Comparison of ENCODE assay signal across 8 cellular contexts in genomic region chr19:35994868-35995654, GRCh38. TPM values are rescaled to one million over a fixed set of nuclear protein-coding genes. Genes with fewer than 3 reads are reported as not detected.
DNase-seq lines count a peak whose midpoint lies in the region; ATAC-seq, FAIRE-seq and TF ChIP-seq lines count a peak whose summit lies in the region.

A gene with protein sequence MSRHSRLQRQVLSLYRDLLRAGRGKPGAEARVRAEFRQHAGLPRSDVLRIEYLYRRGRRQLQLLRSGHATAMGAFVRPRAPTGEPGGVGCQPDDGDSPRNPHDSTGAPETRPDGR (plus strand): TSS chr19:35995188. CDS start chr19:35995275, 87 bp downstream.

- H4K20me1 ChIP-seq in H1 (replicated peaks in 1 of 2; ENCODE audit: control insufficient read depth in 1 of 2, insufficient read depth in 2 of 2, low read length in 2 of 2) = peaks cover 0 to 8% of the 10 kb centered on the region in 2 experiments

- H3K36me3 ChIP-seq in H1 (ENCODE audit: control insufficient read depth in 2 of 4, insufficient read depth in 4 of 4, low read length in 3 of 4) = no peaks in the 10 kb centered on the region
- H3K36me3 ChIP-seq in mesendoderm (ENCODE audit: control insufficient read depth, insufficient read depth, low read length) = no peaks in the 10 kb centered on the region

- H3K27ac ChIP-seq in H1 (ENCODE audit: low read depth, low read length) (no peak within 1 kb of the TSS), mesendoderm (ENCODE audit: low read depth, low read length) (no peak within 1 kb of the TSS)

- H2AK5ac ChIP-seq in H1 (ENCODE audit: low read depth, low read length) (no peak within 1 kb of the TSS), mesendoderm (ENCODE audit: low read length) (no peak within 1 kb of the TSS)

- H2BK5ac ChIP-seq in H1 (ENCODE audit: low read depth, low read length) = no peak within 1 kb of the TSS
- no peak within 1 kb of the TSS for H2BK5ac ChIP-seq in mesendoderm (ENCODE audit: low read length)

- H3K14ac ChIP-seq in H1 (ENCODE audit: insufficient read length) = no peak within 1 kb of the TSS

- H3K79me2 ChIP-seq in H1 (ENCODE audit: control insufficient read depth in 1 of 2, insufficient read depth in 2 of 2, low read length in 2 of 2) (peaks cover 0 to 9% of the 10 kb centered on the region in 2 experiments; a peak in 2 of 4 replicates), mesendoderm (ENCODE audit: control insufficient read depth, insufficient read depth, low read length) (peaks cover 6% of the 10 kb centered on the region)

- H3K27me3 ChIP-seq in H1 (replicated peaks in 1 of 4; ENCODE audit: control insufficient read depth in 3 of 4, extremely low read depth in 1 of 4, insufficient read depth in 3 of 4, low read length in 3 of 4) (no peaks in the 10 kb centered on the region), mesendoderm (ENCODE audit: insufficient read depth, low read length, poor library complexity) (no peaks in the 10 kb centered on the region)

- peak within 1 kb of the TSS; percentile 75 to 94 (median 80) for H3K4me3 ChIP-seq in H1 (ENCODE audit: extremely low read depth in 1 of 4, insufficient read depth in 2 of 4, low read depth in 3 of 4, low read length in 4 of 4)
- peak within 1 kb of the TSS; percentile 88 for H3K4me3 ChIP-seq in mesendoderm (ENCODE audit: low read length)

- peak within 1 kb of the TSS; percentile 27; the same call in 1 of the 2 replicates for H2BK12ac ChIP-seq in H1 (ENCODE audit: low read depth, low read length)

- H3K56ac ChIP-seq in H1 (replicated peaks; ENCODE audit: insufficient read length, low read depth, low read length) = no peak within 1 kb of the TSS
- H3K56ac ChIP-seq in mesendoderm (ENCODE audit: low read length) = peak within 1 kb of the TSS; percentile 94

- TF ChIP-seq POLR2A in H1 (IDR thresholded peaks at IDR 0.05; ENCODE audit: control extremely low read depth in 1 of 2, low read depth in 2 of 2, low read length in 2 of 2) = no peak

- H4K8ac ChIP-seq in H1 (ENCODE audit: extremely low read depth, insufficient read depth, low read length) (peak within 1 kb of the TSS; percentile 73), mesendoderm (ENCODE audit: low read depth, low read length) (no peak within 1 kb of the TSS)

- 0 out of 2 replicates have a peak within 1 kb of the TSS, but pooled peaks have one; percentile 90 for H2AFZ ChIP-seq in H1 (ENCODE audit: low read length)

- no peaks in the 10 kb centered on the region for H3K9me3 ChIP-seq in H1 (ENCODE audit: insufficient read depth in 2 of 2, low read depth in 1 of 2, low read length in 1 of 2)

- H3K4me1 ChIP-seq in H1 (replicated peaks in 1 of 4; ENCODE audit: control insufficient read depth in 3 of 4, insufficient read depth in 4 of 4, low read length in 3 of 4) = peaks cover 0 to 5% (median 1%) of the 10 kb centered on the region in 4 experiments; a peak in 4 of 7 replicates
- peaks cover 2% of the 10 kb centered on the region for H3K4me1 ChIP-seq in mesendoderm (ENCODE audit: control insufficient read depth, low read depth, low read length)

- FAIRE-seq in H1 (lab: Jason Lieb, UNC) = peak; percentile 42

- no peak within 1 kb of the TSS for H2BK20ac ChIP-seq in H1 (ENCODE audit: low read length)

- peak; percentile 78 for ATAC-seq in GM19467 (IDR thresholded peaks at IDR 0.05; ENCODE audit: unreplicated experiment)

- no peak within 1 kb of the TSS for H2BK120ac ChIP-seq in H1 (replicated peaks; ENCODE audit: low read depth, low read length)
- no peak within 1 kb of the TSS for H2BK120ac ChIP-seq in mesendoderm (ENCODE audit: low read depth, low read length)

- 4% methylated on average over 79 of the region's 86 CpGs; no CpG with 5 or more reads in 1 of the 2 experiments for WGBS in H1 (ENCODE audit: extremely low coverage in 1 of 2, insufficient coverage in 1 of 2, insufficient read length in 1 of 2, insufficient replicate concordance in 2 of 2, low coverage in 1 of 2, low lambda C conversion rate in 2 of 2, missing lambda C conversion rate in 1 of 2), 2 experiments
- WGBS in mesendoderm (ENCODE audit: extremely low coverage, insufficient coverage, low lambda C conversion rate) = no CpG with 5 or more reads among the region's 86 CpGs

- H2BK15ac ChIP-seq in H1 (ENCODE audit: low read length) (0 out of 2 replicates have a peak within 1 kb of the TSS, but pooled peaks have one; percentile 92), mesendoderm (replicated peaks; ENCODE audit: low read depth) (no peak within 1 kb of the TSS)

- TF ChIP-seq EP300 in H1 (IDR thresholded peaks at IDR 0.05; ENCODE audit: borderline replicate concordance in 1 of 2, low read depth in 2 of 2, low read length in 2 of 2) = no peak

- H3K23ac ChIP-seq in H1 (ENCODE audit: insufficient read length) (no peak within 1 kb of the TSS), mesendoderm (ENCODE audit: low read length) (no peak within 1 kb of the TSS)

- no peak within 1 kb of the TSS for H3K4ac ChIP-seq in H1 (replicated peaks; ENCODE audit: insufficient read length, low read depth, low read length)
- H3K4ac ChIP-seq in mesendoderm (ENCODE audit: low read depth, low read length) = no peak within 1 kb of the TSS

- H3K23me2 ChIP-seq in H1 (ENCODE audit: low read depth, low read length) = peaks cover 7% of the 10 kb centered on the region; the same call in 1 of the 2 replicates

- H3K79me1 ChIP-seq in H1 (ENCODE audit: low read depth, low read length) (peaks cover 11% of the 10 kb centered on the region), mesendoderm (ENCODE audit: low read length) (peaks cover 9% of the 10 kb centered on the region)

- H3K4me2 ChIP-seq in H1 (ENCODE audit: insufficient read depth in 1 of 2, low read depth in 2 of 2, low read length in 2 of 2) = peak within 1 kb of the TSS; percentile 79 to 84
- H3K4me2 ChIP-seq in mesendoderm (ENCODE audit: low read length) = peak within 1 kb of the TSS; percentile 85

- peak within 1 kb of the TSS in 3 of 4 experiments; percentile 47 to 61 (median 54); a peak in 6 of 7 replicates for H3K9ac ChIP-seq in H1 (replicated peaks in 1 of 4; ENCODE audit: extremely low read depth in 1 of 4, low read depth in 3 of 4, low read length in 3 of 4)
- peak within 1 kb of the TSS; percentile 86 for H3K9ac ChIP-seq in mesendoderm (ENCODE audit: low read length)

- POLR2A ChIA-PET in H1 (lab: Charles Lee; ENCODE audit: partially characterized antibody) = interaction anchor here (1.1 to 1.9 kb wide), 8 partner anchors 10 to 120 kb away, joined by 4 to 8 read pairs (median 4); partner anchors contain the start of genes ALKBH6, POLR2I, SYNE4 and TBCB

- DNase-seq in COLO668 (lab: John Stamatoyannopoulos, UW; ENCODE audit: unreplicated experiment) = peak; percentile 96
- peak; percentile 99 for DNase-seq in HT-29 (ENCODE audit: low spot score)
- DNase-seq in NOMO-1 (lab: John Stamatoyannopoulos, UW; ENCODE audit: unreplicated experiment in 2 of 2) = peak; percentile 95 to 98
- peak; percentile 83 to 92 (median 91) for DNase-seq in activated CD8-positive, alpha-beta memory T cell treated with anti-CD3 and anti-CD28 coated beads for 48 hours (ENCODE audit: low read depth in 2 of 3, low spot score in 2 of 3)
- peak; percentile 77 to 95 for DNase-seq in H1 (ENCODE audit: low read depth in 1 of 2, low spot score in 2 of 2)
- DNase-seq in mesendoderm = peak; percentile 95
- peak; percentile 85 for DNase-seq in stimulated activated CD8-positive, alpha-beta memory T cell treated with anti-CD3 and anti-CD28 coated beads, Interleukin-15, amount 100 ng/mL, for 1 hour (ENCODE audit: low read depth)

- TF ChIP-seq RAD21 in H1 (IDR thresholded peaks at IDR 0.05 in 1 of 2, conservative IDR thresholded peaks at IDR 0.05 in 1 of 2; ENCODE audit: low read depth in 2 of 2, low read length in 2 of 2) = no peak

- CTCF ChIA-PET in H1 (lab: Charles Lee; ENCODE audit: partially characterized antibody) = interaction anchor here (0.7 to 4.1 kb wide), 12 partner anchors 8 to 89 kb away, joined by 3 to 18 read pairs (median 4); no protein-coding TSS in a partner anchor

- no peak for TF ChIP-seq CTCF in H1 (IDR thresholded peaks at IDR 0.05; ENCODE audit: control extremely low read depth in 1 of 3, insufficient read depth in 1 of 3, low read depth in 1 of 3, low read length in 3 of 3)

- peak within 1 kb of the TSS; percentile 92 for H4K91ac ChIP-seq in H1 (replicated peaks; ENCODE audit: insufficient read length, low read length)

- peak within 1 kb of the TSS; percentile 90 for H4K5ac ChIP-seq in H1 (ENCODE audit: insufficient read length, low read depth, low read length)
- peak within 1 kb of the TSS; percentile 2 for H4K5ac ChIP-seq in mesendoderm (ENCODE audit: low read length)

- H3K18ac ChIP-seq in H1 (ENCODE audit: extremely low read depth, low read length) = peak within 1 kb of the TSS; percentile 78
- no peak within 1 kb of the TSS for H3K18ac ChIP-seq in mesendoderm (ENCODE audit: low read length)

TF ChIP-seq in H1, 55 proteins besides CTCF, POLR2A, EP300 and RAD21 (continues in another document):
- TF ChIP-seq CEBPB (IDR thresholded peaks at IDR 0.05; ENCODE audit: low read depth, low read length) (peak; percentile 92), PHF8 (conservative IDR thresholded peaks at IDR 0.05; ENCODE audit: low read depth, low read length) (peak; percentile 61), NANOG (IDR thresholded peaks at IDR 0.05; ENCODE audit: insufficient read depth, low read depth, low read length, poor library complexity, severe bottlenecking) (peak; percentile 11), BRCA1 (IDR thresholded peaks at IDR 0.05; ENCODE audit: low read depth, low read length) (no peak), MAFK (IDR thresholded peaks at IDR 0.05; ENCODE audit: low read depth, low read length) (no peak), RXRA (IDR thresholded peaks at IDR 0.05; ENCODE audit: insufficient read depth, low read depth, low read length) (no peak), POU5F1 (IDR thresholded peaks at IDR 0.05; ENCODE audit: low read depth, low read length) (no peak)
- TF ChIP-seq, protein P1, sequence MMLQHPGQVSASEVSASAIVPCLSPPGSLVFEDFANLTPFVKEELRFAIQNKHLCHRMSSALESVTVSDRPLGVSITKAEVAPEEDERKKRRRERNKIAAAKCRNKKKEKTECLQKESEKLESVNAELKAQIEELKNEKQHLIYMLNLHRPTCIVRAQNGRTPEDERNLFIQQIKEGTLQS (IDR thresholded peaks at IDR 0.05; ENCODE audit: insufficient read depth, low read depth, low read length) = no peak

RNA-seq across cellular contexts. Expression of the gene that starts here (rescaled TPM):
- 70.6 and 70.7 TPM in 2 replicates for total RNA-seq in HT-29 (2014; rRNA removed; shearing (Covaris generic))
- total RNA-seq in H1 (2021; fragmentation: NEBNext Ultra II Directional; extraction: Animal tissue kit (Norgen Biotek cat#: 25700)) = 16.0 and 16.8 TPM in 2 replicates
- polyA plus RNA-seq in H1 (2011; rRNA removed) = 21.3 and 27.7 TPM in 2 replicates
- 26.1 TPM for polyA plus RNA-seq in H1 (2011; cell fraction: cytosol; rRNA removed)
- polyA plus RNA-seq in H1 (2011; cell fraction: nucleus; rRNA removed) = 19.7 TPM
- 15.8 to 17.6 TPM (median 15.9 TPM) in 4 replicates for polyA plus RNA-seq in H1 (2012, experiment 1 of 2)
- 19.8 TPM for polyA plus RNA-seq in H1 (2012, experiment 2 of 2)
- polyA plus RNA-seq in H1 (2013, experiment 1 of 2) = 18.5 TPM
- 17.2 TPM for polyA plus RNA-seq in H1 (2013, experiment 2 of 2)
- polyA minus RNA-seq in H1 (2011; rRNA and poly(A)+ RNA removed) = 3.2 and 3.3 TPM in 2 replicates
- polyA minus RNA-seq in H1 (2011; cell fraction: cytosol; rRNA and poly(A)+ RNA removed) = 8.0 TPM
- polyA minus RNA-seq in H1 (2011; cell fraction: nucleus; rRNA and poly(A)+ RNA removed) = 9.8 TPM
- 13.9 TPM for polyA plus RNA-seq in mesendoderm (2013, experiment 1 of 2)
- polyA plus RNA-seq in mesendoderm (2013, experiment 2 of 2) = 14.6 TPM
